29 cellular contexts compared by ENCODE assay signal in genomic region chr6:121698617-121699016, GRCh38.
"Had no signal": no experiment of that assay in that cellular context is flagged by ENCODE, and none has a peak within 500 bp of the region (broad histone marks: within the 10 kb centered on the region; RNA-seq: fewer than 3 reads in every experiment).

No MANE protein-coding gene starts in this region.

- ATAC-seq: activated CD8-positive, alpha-beta T cell treated with anti-CD3 and anti-CD28 coated beads for 36 hours; activated T-cell treated with anti-CD3 and anti-CD28 coated beads, Interleukin-2, amount 50 U/mL, for 72 hours; activated T-helper 17 cell treated with anti-CD3 and anti-CD28 coated beads, Interleukin-2, amount 50 U/mL, for 72 hours; PC-3 had no signal

- H3K27ac Mint-ChIP-seq: activated CD4-positive, alpha-beta T cell treated with anti-CD3 and anti-CD28 coated beads, Interleukin-2, amount 10 ng/mL, durations not matched to agents 24 days and 14 days; activated CD8-positive, alpha-beta T cell treated with anti-CD3 and anti-CD28 coated beads for 36 hours; activated naive CD8-positive, alpha-beta T cell treated with anti-CD3 and anti-CD28 coated beads for 36 hours; activated T-cell treated with anti-CD3 and anti-CD28 coated beads, Interleukin-2, amount 50 U/mL, for 72 hours; activated T-helper 17 cell treated with anti-CD3 and anti-CD28 coated beads, Interleukin-2, amount 50 U/mL, for 72 hours had no signal

- FAIRE-seq: TTC549 had no signal

- H3K27me3 Mint-ChIP-seq: activated CD4-positive, alpha-beta T cell treated with anti-CD3 and anti-CD28 coated beads, Interleukin-2, amount 10 ng/mL, durations not matched to agents 24 days and 14 days; activated CD8-positive, alpha-beta T cell treated with anti-CD3 and anti-CD28 coated beads for 36 hours; activated naive CD8-positive, alpha-beta T cell treated with anti-CD3 and anti-CD28 coated beads for 36 hours; central memory CD8-positive, alpha-beta T cell had no signal

- H3K4me3 ChIP-seq: MG63, Peyer's patch, SK-N-MC had no signal

- DNase-seq: activated CD4-positive, alpha-beta T cell treated with anti-CD3 and anti-CD28 coated beads, Interleukin-2, amount 10 ng/mL, durations not matched to agents 24 days and 14 days; activated CD4-positive, alpha-beta T cell treated with anti-CD3 and anti-CD28 coated beads, Interleukin-2, amount 50 U/mL, for 4 hours; activated CD8-positive, alpha-beta T cell treated with anti-CD3 and anti-CD28 coated beads for 36 hours; activated effector memory CD4-positive, alpha-beta T cell treated with anti-CD3 and anti-CD28 coated beads, Interleukin-2, amount 50 U/mL, for 16 hours; activated naive CD4-positive, alpha-beta T cell; activated naive CD4-positive, alpha-beta T cell treated with anti-CD3 and anti-CD28 coated beads, Interleukin-2, amount 50 U/mL, for 16 hours; activated naive CD8-positive, alpha-beta T cell treated with anti-CD3 and anti-CD28 coated beads for 36 hours; activated T-cell treated with anti-CD3 and anti-CD28 coated beads, Interleukin-2, amount 50 U/mL, for 1 hour; activated T-cell treated with anti-CD3 and anti-CD28 coated beads, Interleukin-2, amount 50 U/mL, for 72 hours; amniotic stem cell; aorta; brain microvascular endothelial cell; Karpas-422; MG63; NCI-H1048; NCI-H1105 treated with DMSO at 0.1 percent for 48 hours; NCI-H1436; NCI-H1694; NCI-H1930; NCI-H2081 treated with DMSO at 0.1 percent for 48 hours; NCI-H345; NCI-H524 treated with DMSO at 0.1 percent for 48 hours; PC-3; Peyer's patch; Right ventricle myocardium superior had no signal

- H3K4me1 Mint-ChIP-seq: activated CD4-positive, alpha-beta T cell treated with anti-CD3 and anti-CD28 coated beads, Interleukin-2, amount 10 ng/mL, durations not matched to agents 24 days and 14 days; activated naive CD8-positive, alpha-beta T cell treated with anti-CD3 and anti-CD28 coated beads for 36 hours; activated T-helper 17 cell treated with anti-CD3 and anti-CD28 coated beads, Interleukin-2, amount 50 U/mL, for 72 hours; central memory CD8-positive, alpha-beta T cell had no signal

- H3K36me3 ChIP-seq: brain microvascular endothelial cell, MG63, Peyer's patch had no signal

- H3K27ac ChIP-seq: brain microvascular endothelial cell, Peyer's patch, SK-N-MC had no signal

- H3K9me3 Mint-ChIP-seq: activated CD4-positive, alpha-beta T cell treated with anti-CD3 and anti-CD28 coated beads, Interleukin-2, amount 10 ng/mL, durations not matched to agents 24 days and 14 days; activated naive CD8-positive, alpha-beta T cell treated with anti-CD3 and anti-CD28 coated beads for 36 hours; central memory CD8-positive, alpha-beta T cell had no signal

- H3K4me1 ChIP-seq: Peyer's patch had no signal

- H3K4me3 Mint-ChIP-seq: activated CD4-positive, alpha-beta T cell treated with anti-CD3 and anti-CD28 coated beads, Interleukin-2, amount 10 ng/mL, durations not matched to agents 24 days and 14 days; activated CD8-positive, alpha-beta T cell treated with anti-CD3 and anti-CD28 coated beads for 36 hours; activated naive CD8-positive, alpha-beta T cell treated with anti-CD3 and anti-CD28 coated beads for 36 hours; activated T-cell treated with anti-CD3 and anti-CD28 coated beads, Interleukin-2, amount 50 U/mL, for 72 hours; activated T-helper 17 cell treated with anti-CD3 and anti-CD28 coated beads, Interleukin-2, amount 50 U/mL, for 72 hours; central memory CD8-positive, alpha-beta T cell had no signal

- H3K27me3 ChIP-seq: brain microvascular endothelial cell, MG63, Peyer's patch had no signal

- H3K9me3 ChIP-seq: MG63, Peyer's patch had no signal
